1 cellular context compared by ENCODE assay signal in the genomic region with DNA sequence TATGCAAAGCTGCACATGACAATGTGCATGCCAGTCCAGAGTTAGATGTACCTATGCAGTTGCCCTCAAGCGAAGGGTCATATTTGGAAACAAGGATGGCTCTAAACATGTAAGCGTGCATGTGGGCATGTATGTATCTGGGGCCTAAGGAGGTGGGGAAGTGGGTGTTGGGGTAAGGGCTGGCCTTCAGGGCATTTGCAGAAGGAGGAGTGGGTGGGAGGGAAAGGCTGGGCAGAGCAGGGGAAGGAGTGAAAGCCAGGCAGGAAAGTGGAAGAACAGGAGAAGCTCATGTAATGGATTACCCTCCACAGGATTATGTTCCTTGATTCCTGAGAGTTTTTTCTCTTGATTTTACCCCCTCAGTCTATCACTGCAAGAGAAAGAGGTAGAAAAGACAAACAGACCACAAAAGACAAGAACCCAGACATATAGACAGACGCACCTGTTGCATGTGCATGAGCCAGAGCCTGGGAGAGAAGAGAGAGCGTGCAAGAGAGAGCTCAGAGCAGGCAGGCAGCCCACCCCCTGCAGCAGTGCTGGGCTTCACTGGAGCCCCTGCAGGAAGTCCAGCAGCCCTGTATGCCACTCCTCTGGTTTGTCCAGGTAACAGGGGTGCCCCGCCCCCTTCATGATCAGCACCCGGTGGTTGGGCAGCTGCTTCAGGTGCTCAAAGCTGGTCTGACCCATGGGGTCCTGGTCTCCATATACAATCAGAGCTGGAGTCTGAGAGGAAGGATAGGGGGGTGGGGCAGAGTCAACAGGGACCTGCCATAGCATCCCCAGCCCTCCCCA.
TF ChIP-seq lines count a peak whose summit lies in the region.

No MANE protein-coding gene starts in this region.

TF ChIP-seq in HepG2, 621 proteins besides CTCF, POLR2A, EP300 and RAD21:
- TF ChIP-seq MNT (IDR thresholded peaks at IDR 0.05) (0 out of 2 replicates have a peak, but pooled peaks have one; percentile 8), SMYD3 (CRISPR knock-in tag; IDR thresholded peaks at IDR 0.05) (no peak), RBFOX2 (IDR thresholded peaks at IDR 0.05; ENCODE audit: low read depth, low read length) (peak; percentile 25; the same call in 1 of the 2 replicates), FLYWCH1 (CRISPR knock-in tag; IDR thresholded peaks at IDR 0.05) (no peak), ARNT2 (CRISPR knock-in tag; IDR thresholded peaks at IDR 0.05; ENCODE audit: low read depth) (no peak), SMC3 (IDR thresholded peaks at IDR 0.05; ENCODE audit: low read length) (no peak), CERS6 (CRISPR knock-in tag; IDR thresholded peaks at IDR 0.05) (no peak), CEBPB (IDR thresholded peaks at IDR 0.05; ENCODE audit: borderline replicate concordance, low read depth, low read length) (no peak)
